In genomic region chr2:158199928-158200650, GRCh38 we compare ENCODE assay signal across 36 cellular contexts.
"Had no signal": no experiment of that assay in that cellular context is flagged by ENCODE, and none has a peak within 500 bp of the region (broad histone marks: within the 10 kb centered on the region; RNA-seq: fewer than 3 reads in every experiment).

No MANE protein-coding gene starts in this region.

- H3K9me3 Mint-ChIP-seq: activated B cell treated with CpG ODN at 0.5 μM for 24 hours; activated CD4-positive, alpha-beta memory T cell treated with anti-CD3 and anti-CD28 coated beads for 36 hours; activated CD4-positive, alpha-beta T cell treated with anti-CD3 and anti-CD28 coated beads, Interleukin-2, amount 10 ng/mL, durations not matched to agents 24 days and 14 days; activated naive CD4-positive, alpha-beta T cell treated with anti-CD3 and anti-CD28 coated beads for 36 hours; activated naive CD4-positive, alpha-beta T cell treated with anti-CD3 and anti-CD28 coated beads, Interleukin-2, amount 50 U/mL, for 24 hours; activated naive CD8-positive, alpha-beta T cell treated with anti-CD3 and anti-CD28 coated beads for 36 hours; activated naive CD8-positive, alpha-beta T cell treated with anti-CD3 and anti-CD28 coated beads, Interleukin-2, amount 50 U/mL, for 24 hours; activated T-helper 1 cell treated with anti-CD3 and anti-CD28 coated beads, Interleukin-12 subunit alpha, Interleukin-12 subunit beta, Interleukin-2, Interleukin-4 antibody, amounts not matched to agents 30 ng/mL and 10 ng/mL and 1 ng/mL, durations not matched to agents 14 hours and 24 hours and 36 hours; activated T-helper 2 cell treated with anti-CD3 and anti-CD28 coated beads, Interferon-gamma antibody, Interleukin-2, Interleukin-4, amounts not matched to agents 10 μg/mL and 5 μg/mL and 100 μg/mL, durations not matched to agents 14 hours and 24 hours and 36 hours; effector memory CD8-positive, alpha-beta T cell; T-helper 2 cell treated with Interferon-gamma antibody and Interleukin-4, amounts not matched to agents 5 μg/mL and 100 μg/mL, for 36 hours had no signal

- H3K27ac ChIP-seq: adrenal gland, body of pancreas, esophagus muscularis mucosa, foreskin keratinocyte, gastrocnemius medialis, heart left ventricle, WERI-Rb-1 had no signal

- H3K4me3 Mint-ChIP-seq: activated B cell treated with CpG ODN at 0.5 μM for 24 hours; activated CD4-positive, alpha-beta memory T cell treated with anti-CD3 and anti-CD28 coated beads for 36 hours; activated CD4-positive, alpha-beta T cell treated with anti-CD3 and anti-CD28 coated beads for 36 hours; activated CD4-positive, alpha-beta T cell treated with anti-CD3 and anti-CD28 coated beads, Interleukin-2, amount 10 ng/mL, durations not matched to agents 24 days and 14 days; activated CD8-positive, alpha-beta memory T cell treated with anti-CD3 and anti-CD28 coated beads, Interleukin-2, amount 10 ng/mL, durations not matched to agents 7 days and 5 days; activated CD8-positive, alpha-beta T cell treated with anti-CD3 and anti-CD28 coated beads, Interleukin-2, amount 10 ng/mL, durations not matched to agents 7 days and 5 days; activated naive CD4-positive, alpha-beta T cell treated with anti-CD3 and anti-CD28 coated beads for 36 hours; activated naive CD4-positive, alpha-beta T cell treated with anti-CD3 and anti-CD28 coated beads, Interleukin-2, amount 50 U/mL, for 24 hours; activated naive CD8-positive, alpha-beta T cell treated with anti-CD3 and anti-CD28 coated beads for 36 hours; activated naive CD8-positive, alpha-beta T cell treated with anti-CD3 and anti-CD28 coated beads, Interleukin-2, amount 50 U/mL, for 24 hours; activated T-helper 1 cell treated with anti-CD3 and anti-CD28 coated beads, Interleukin-12 subunit alpha, Interleukin-12 subunit beta, Interleukin-2, Interleukin-4 antibody, amounts not matched to agents 30 ng/mL and 10 ng/mL and 1 ng/mL, durations not matched to agents 14 hours and 24 hours and 36 hours; effector memory CD8-positive, alpha-beta T cell; T-helper 2 cell treated with Interferon-gamma antibody and Interleukin-4, amounts not matched to agents 5 μg/mL and 100 μg/mL, for 36 hours had no signal

- H3K36me3 ChIP-seq: adrenal gland, esophagus muscularis mucosa, gastrocnemius medialis, heart left ventricle, WERI-Rb-1 had no signal

- H3K36me3 Mint-ChIP-seq: activated CD4-positive, alpha-beta memory T cell treated with anti-CD3 and anti-CD28 coated beads for 36 hours; activated CD8-positive, alpha-beta memory T cell treated with anti-CD3 and anti-CD28 coated beads, Interleukin-2, amount 10 ng/mL, durations not matched to agents 7 days and 5 days; activated naive CD4-positive, alpha-beta T cell treated with anti-CD3 and anti-CD28 coated beads, Interleukin-2, amount 50 U/mL, for 24 hours; activated naive CD8-positive, alpha-beta T cell treated with anti-CD3 and anti-CD28 coated beads for 36 hours had no signal

- H3K27me3 Mint-ChIP-seq: activated B cell treated with CpG ODN at 0.5 μM for 24 hours had no signal

- H3K4me1 Mint-ChIP-seq: activated CD4-positive, alpha-beta T cell treated with anti-CD3 and anti-CD28 coated beads for 36 hours; activated CD4-positive, alpha-beta T cell treated with anti-CD3 and anti-CD28 coated beads, Interleukin-2, amount 10 ng/mL, durations not matched to agents 24 days and 14 days; activated CD8-positive, alpha-beta memory T cell treated with anti-CD3 and anti-CD28 coated beads, Interleukin-2, amount 10 ng/mL, durations not matched to agents 7 days and 5 days; activated naive CD4-positive, alpha-beta T cell treated with anti-CD3 and anti-CD28 coated beads, Interleukin-2, amount 50 U/mL, for 24 hours; activated naive CD8-positive, alpha-beta T cell treated with anti-CD3 and anti-CD28 coated beads, Interleukin-2, amount 50 U/mL, for 24 hours had no signal

- DNase-seq: activated B cell treated with CpG ODN at 0.5 μM for 24 hours; activated CD4-positive, alpha-beta memory T cell treated with anti-CD3 and anti-CD28 coated beads for 36 hours; activated CD4-positive, alpha-beta T cell treated with anti-CD3 and anti-CD28 coated beads for 36 hours; activated CD4-positive, alpha-beta T cell treated with anti-CD3 and anti-CD28 coated beads, Interleukin-2, amount 10 ng/mL, durations not matched to agents 24 days and 14 days; activated CD8-positive, alpha-beta memory T cell treated with anti-CD3 and anti-CD28 coated beads, Interleukin-2, amount 10 ng/mL, durations not matched to agents 7 days and 5 days; activated CD8-positive, alpha-beta memory T cell treated with anti-CD3 and anti-CD28 coated beads, Interleukin-2, amount 50 U/mL, for 4 hours; activated CD8-positive, alpha-beta T cell treated with anti-CD3 and anti-CD28 coated beads, Interleukin-2, amount 10 ng/mL, durations not matched to agents 7 days and 5 days; activated effector memory CD4-positive, alpha-beta T cell treated with anti-CD3 and anti-CD28 coated beads, Interleukin-2, amount 50 U/mL, for 16 hours; activated naive CD4-positive, alpha-beta T cell treated with anti-CD3 and anti-CD28 coated beads for 36 hours; activated naive CD8-positive, alpha-beta T cell treated with anti-CD3 and anti-CD28 coated beads for 36 hours; activated naive CD8-positive, alpha-beta T cell treated with anti-CD3 and anti-CD28 coated beads, Interleukin-2, amount 50 U/mL, for 24 hours; activated T-cell treated with anti-CD3 and anti-CD28 coated beads, Interleukin-2, amount 50 U/mL, for 1 hour; activated T-cell treated with anti-CD3 and anti-CD28 coated beads, Interleukin-2, amount 50 U/mL, for 48 hours; adrenal gland; amygdala; aorta; body of pancreas; caudate nucleus; cortex of kidney; dermis blood vessel endothelial cell; effector CD4-positive, alpha-beta T cell; effector memory CD8-positive, alpha-beta T cell; erythroblast; foreskin keratinocyte; gastrocnemius medialis; glutamatergic neuron; heart left ventricle; T1000; WERI-Rb-1 had no signal

- H3K9me3 ChIP-seq: adrenal gland, body of pancreas, esophagus muscularis mucosa, gastrocnemius medialis, heart left ventricle had no signal

- H3K4me3 ChIP-seq: adrenal gland, body of pancreas, esophagus muscularis mucosa, gastrocnemius medialis, heart left ventricle had no signal

- ATAC-seq: activated CD4-positive, alpha-beta T cell treated with anti-CD3 and anti-CD28 coated beads for 36 hours; activated CD4-positive, CD25-positive, alpha-beta regulatory T cell treated with anti-CD3 and anti-CD28 coated beads, Interleukin-2, amount 50 U/mL, for 24 hours; activated CD8-positive, alpha-beta memory T cell treated with anti-CD3 and anti-CD28 coated beads, Interleukin-2, amount 10 ng/mL, durations not matched to agents 7 days and 5 days; activated CD8-positive, alpha-beta T cell treated with anti-CD3 and anti-CD28 coated beads, Interleukin-2, amount 10 ng/mL, durations not matched to agents 7 days and 5 days; activated naive CD8-positive, alpha-beta T cell treated with anti-CD3 and anti-CD28 coated beads, Interleukin-2, amount 50 U/mL, for 24 hours; body of pancreas; effector memory CD8-positive, alpha-beta T cell; foreskin keratinocyte; gastrocnemius medialis; heart left ventricle had no signal

- H3K27ac Mint-ChIP-seq: activated B cell treated with CpG ODN at 0.5 μM for 24 hours; activated CD4-positive, alpha-beta memory T cell treated with anti-CD3 and anti-CD28 coated beads for 36 hours; activated CD4-positive, alpha-beta T cell treated with anti-CD3 and anti-CD28 coated beads for 36 hours; activated CD4-positive, alpha-beta T cell treated with anti-CD3 and anti-CD28 coated beads, Interleukin-2, amount 10 ng/mL, durations not matched to agents 24 days and 14 days; activated CD8-positive, alpha-beta memory T cell treated with anti-CD3 and anti-CD28 coated beads, Interleukin-2, amount 10 ng/mL, durations not matched to agents 7 days and 5 days; activated CD8-positive, alpha-beta T cell treated with anti-CD3 and anti-CD28 coated beads, Interleukin-2, amount 10 ng/mL, durations not matched to agents 7 days and 5 days; activated naive CD4-positive, alpha-beta T cell treated with anti-CD3 and anti-CD28 coated beads for 36 hours; activated naive CD4-positive, alpha-beta T cell treated with anti-CD3 and anti-CD28 coated beads, Interleukin-2, amount 50 U/mL, for 24 hours; activated naive CD8-positive, alpha-beta T cell treated with anti-CD3 and anti-CD28 coated beads for 36 hours; activated naive CD8-positive, alpha-beta T cell treated with anti-CD3 and anti-CD28 coated beads, Interleukin-2, amount 50 U/mL, for 24 hours; activated T-helper 1 cell treated with anti-CD3 and anti-CD28 coated beads, Interleukin-12 subunit alpha, Interleukin-12 subunit beta, Interleukin-2, Interleukin-4 antibody, amounts not matched to agents 30 ng/mL and 10 ng/mL and 1 ng/mL, durations not matched to agents 14 hours and 24 hours and 36 hours; activated T-helper 2 cell treated with anti-CD3 and anti-CD28 coated beads, Interferon-gamma antibody, Interleukin-2, Interleukin-4, amounts not matched to agents 10 μg/mL and 5 μg/mL and 100 μg/mL, durations not matched to agents 14 hours and 24 hours and 36 hours; effector memory CD8-positive, alpha-beta T cell; T-helper 2 cell treated with Interferon-gamma antibody and Interleukin-4, amounts not matched to agents 5 μg/mL and 100 μg/mL, for 36 hours had no signal

- H3K4me1 ChIP-seq: adrenal gland, body of pancreas, gastrocnemius medialis had no signal

- H3K27me3 ChIP-seq: adrenal gland, body of pancreas, esophagus muscularis mucosa, foreskin keratinocyte, gastrocnemius medialis, heart left ventricle had no signal

- FAIRE-seq: colon had no signal
